Comparison of ENCODE assay signal across 22 cellular contexts in the genomic region with DNA sequence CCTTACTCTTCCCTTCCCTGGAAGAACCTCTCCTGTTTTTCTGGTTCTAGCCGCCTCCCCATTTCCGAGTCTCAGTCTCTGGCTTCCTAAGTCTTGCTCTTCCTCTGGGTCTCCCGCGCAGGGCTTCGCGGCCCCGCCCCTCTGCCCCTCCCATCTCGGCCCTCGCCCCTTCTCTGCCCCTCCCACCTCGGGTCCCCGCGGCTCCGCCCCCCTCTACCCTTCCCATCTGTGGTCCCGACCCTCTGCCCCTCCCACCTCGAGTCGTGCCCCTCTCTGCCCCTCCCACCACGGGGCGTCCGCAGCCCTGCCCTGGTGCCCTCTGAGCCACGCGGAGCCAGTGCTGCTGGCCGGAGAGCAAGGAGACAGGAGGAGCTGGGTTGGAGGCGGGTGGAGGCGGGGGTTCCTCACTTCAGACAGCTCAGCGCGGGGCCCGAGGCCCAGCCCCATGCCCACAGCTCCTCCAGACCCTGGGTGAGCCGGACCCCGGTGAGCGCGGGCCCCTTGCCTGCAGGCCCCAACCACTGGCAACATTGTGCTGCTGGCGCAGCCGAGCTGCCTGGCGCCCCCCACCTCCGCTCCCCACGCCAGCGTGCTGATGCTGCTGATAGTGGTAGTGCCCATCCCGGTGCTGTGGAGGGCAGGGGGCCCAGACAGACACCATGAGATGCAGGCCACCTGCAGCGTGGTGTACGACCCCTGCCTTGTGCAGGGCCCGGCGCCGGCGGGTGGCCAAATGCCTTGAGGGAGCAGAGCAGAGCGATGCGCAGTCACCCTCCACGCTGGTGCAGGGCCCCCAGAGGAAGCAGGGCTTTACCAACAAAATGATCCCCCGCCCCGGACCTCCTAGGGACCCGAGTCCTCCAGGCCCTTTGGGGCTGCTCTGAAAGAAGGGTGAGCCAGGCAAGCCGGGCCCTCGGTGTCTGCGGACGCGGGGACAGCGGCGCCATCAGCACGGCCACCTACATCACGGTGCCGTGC.
DNase-seq lines count a peak whose midpoint lies in the region; ATAC-seq and TF ChIP-seq lines count a peak whose summit lies in the region.
"Had no signal": no experiment of that assay in that cellular context is flagged by ENCODE, and none has a peak within 500 bp of the region (broad histone marks: within the 10 kb centered on the region; RNA-seq: fewer than 3 reads in every experiment).

No MANE protein-coding gene starts in this region.

- no peaks in the 10 kb centered on the region for H3K9me3 ChIP-seq in right cardiac atrium (ENCODE audit: control insufficient read depth, low read length)
- H3K9me3 ChIP-seq in WERI-Rb-1 (ENCODE audit: severe bottlenecking) = peaks cover 7% of the 10 kb centered on the region
- H3K9me3 ChIP-seq in upper lobe of right lung = peaks cover 4% of the 10 kb centered on the region
- H3K9me3 ChIP-seq: SJSA1 had no signal

- BruUV-seq in MCF 10A (replicated peaks; lab: Mats Ljungman, UMichigan) = no TSS peak

- ATAC-seq in right cardiac atrium (peak; percentile 15 to 22), upper lobe of right lung (peak; percentile 5), GM18517 (IDR thresholded peaks at IDR 0.05; ENCODE audit: unreplicated experiment) (no peak)
- ATAC-seq: GM23338, PC-3, Right ventricle myocardium inferior had no signal

- no peak overlapping the region for H3K27ac ChIP-seq in right cardiac atrium (ENCODE audit: low read length)
- H3K27ac ChIP-seq in WERI-Rb-1 = no peak overlapping the region
- no peak overlapping the region for H3K27ac ChIP-seq in upper lobe of right lung
- H3K27ac ChIP-seq: HL-60, SJSA1 had no signal

- H3K36me3 ChIP-seq in WERI-Rb-1 (no peaks in the 10 kb centered on the region), upper lobe of right lung (no peaks in the 10 kb centered on the region)
- H3K36me3 ChIP-seq: SJSA1 had no signal

- H3K4me1 ChIP-seq in right cardiac atrium (ENCODE audit: control insufficient read depth, insufficient read depth, low read length) = no peaks in the 10 kb centered on the region
- no peaks in the 10 kb centered on the region for H3K4me1 ChIP-seq in upper lobe of right lung
- H3K4me1 ChIP-seq: SJSA1 had no signal

- POLR2A ChIA-PET in MCF 10A (lab: Yijun Ruan, JAX) = no interaction called here

- intact Hi-C loops in right cardiac atrium (cut with DNase I) (no loop called here), cardiac septum (cut with DNase I) (no loop called here), upper lobe of right lung (cut with DNase I) (loop anchor here (5.0 kb wide), 1 partner anchor 52 kb away; no protein-coding TSS in a partner anchor), MCF 10A (cut with micrococcal nuclease) (no loop called here)

- DNase-seq in right cardiac atrium = peak in 1 of 3 donors; percentile 48
- DNase-seq in cardiac septum (ENCODE audit: low spot score) = no peak
- peak; percentile 60 for DNase-seq in NCI-H748 (lab: John Stamatoyannopoulos, UW; ENCODE audit: unreplicated experiment)
- DNase-seq in WERI-Rb-1 = peak; percentile 44
- no peak for DNase-seq in upper lobe of right lung
- no peak for DNase-seq in MCF 10A (ENCODE audit: unreplicated experiment)
- DNase-seq in nucleus accumbens (lab: John Stamatoyannopoulos, UW) = no peak
- DNase-seq: Calu3, DMS79 treated with DMSO at 0.1 percent for 48 hours, H9, NCI-H1092, NCI-H146, NCI-H2107, NCI-H446 treated with DMSO at 0.1 percent for 48 hours, NCI-H526, PC-3, T-helper 1 cell had no signal

- no peaks in the 10 kb centered on the region for H3K4me1 Mint-ChIP-seq in MCF 10A (ENCODE audit: insufficient read depth, unreplicated experiment)
- H3K4me1 Mint-ChIP-seq: GM23338, H9 had no signal

- H3K27me3 Mint-ChIP-seq in MCF 10A (ENCODE audit: insufficient read depth, unreplicated experiment) = no peaks in the 10 kb centered on the region

- CTCF ChIA-PET in MCF 10A (lab: Yijun Ruan, JAX) = interaction anchor here (1.4 to 1.5 kb wide), 2 partner anchors 16 to 104 kb away, joined by 3 to 4 read pairs; no protein-coding TSS in a partner anchor

- peaks cover 14% of the 10 kb centered on the region for H3K9me3 Mint-ChIP-seq in MCF 10A (ENCODE audit: unreplicated experiment)

- no peaks in the 10 kb centered on the region for H3K27me3 ChIP-seq in right cardiac atrium (ENCODE audit: control insufficient read depth, insufficient read depth)
- peaks cover 17% of the 10 kb centered on the region for H3K27me3 ChIP-seq in WERI-Rb-1 (ENCODE audit: insufficient read depth, low read depth, severe bottlenecking)
- no peaks in the 10 kb centered on the region for H3K27me3 ChIP-seq in upper lobe of right lung
- H3K27me3 ChIP-seq: SJSA1 had no signal

- no peaks in the 10 kb centered on the region for H3K36me3 Mint-ChIP-seq in MCF 10A (ENCODE audit: insufficient read depth, unreplicated experiment)

- H3K27ac Mint-ChIP-seq in MCF 10A (ENCODE audit: low read depth, unreplicated experiment) = no peak overlapping the region
- H3K27ac Mint-ChIP-seq: GM23338, H9 had no signal

- WGBS in right cardiac atrium = 47% methylated on average over 60 of the region's 60 CpGs

- H3K4me3 ChIP-seq in right cardiac atrium (ENCODE audit: low read length) (no peak overlapping the region), WERI-Rb-1 (ENCODE audit: low read depth, low read length) (peak overlapping the region; percentile 34), upper lobe of right lung (no peak overlapping the region)
- H3K4me3 ChIP-seq: GM23338, SJSA1 had no signal

- no peak for TF ChIP-seq CTCF in WERI-Rb-1 (IDR thresholded peaks at IDR 0.05; ENCODE audit: low read depth, low read length)
- TF ChIP-seq CTCF in upper lobe of right lung (IDR thresholded peaks at IDR 0.05) = no peak
- TF ChIP-seq CTCF in MCF 10A (IDR thresholded peaks at IDR 0.05; ENCODE audit: unreplicated experiment) = no peak

- H3K4me3 Mint-ChIP-seq in MCF 10A (ENCODE audit: unreplicated experiment) = no peak overlapping the region
- H3K4me3 Mint-ChIP-seq: GM23338, H9 had no signal

Comparison
In these comparisons a context has a peak if more than half of its experiments do, and no peak if none do; other contexts are left out.
1. DNase-seq: peak in NCI-H748 (single experiment) and WERI-Rb-1 (single experiment); none in cardiac septum (single experiment), upper lobe of right lung (single experiment), MCF 10A (single experiment) and nucleus accumbens (0 of 56).